ENCODE assay signal across 9 cellular contexts in genomic region chr1:116934586-116935207, GRCh38. TPM values are rescaled to one million over a fixed set of nuclear protein-coding genes. Genes with fewer than 3 reads are reported as not detected.
DNase-seq lines count a peak whose midpoint lies in the region; ATAC-seq, FAIRE-seq and TF ChIP-seq lines count a peak whose summit lies in the region.
"Had no signal": no experiment of that assay in that cellular context is flagged by ENCODE, and none has a peak within 500 bp of the region (broad histone marks: within the 10 kb centered on the region; RNA-seq: fewer than 3 reads in every experiment).

No MANE protein-coding gene starts in this region.

- no peaks in the 10 kb centered on the region for H3F3A ChIP-seq in DOHH2 (ENCODE audit: control insufficient read depth, insufficient read depth)

- no peak overlapping the region for H3K18ac ChIP-seq in mesendoderm (ENCODE audit: low read length)

- H2BK15ac ChIP-seq in mesendoderm (replicated peaks; ENCODE audit: low read depth): no peak overlapping the region

- H3K27me3 Mint-ChIP-seq in WTC11 (ENCODE audit: low read depth): no peaks in the 10 kb centered on the region

- FAIRE-seq in HTR-8/SVneo (lab: Jason Lieb, UNC): no peak

- no peak overlapping the region for H2AK5ac ChIP-seq in mesendoderm (ENCODE audit: low read length)

- H3K4me3 Mint-ChIP-seq in WTC11: no peak overlapping the region
- H3K4me3 Mint-ChIP-seq: activated B cell treated with CpG ODN at 0.5 μM for 24 hours had no signal

- H3K4me1 Mint-ChIP-seq in WTC11: peaks cover 31% of the 10 kb centered on the region
- H3K4me1 Mint-ChIP-seq: activated B cell treated with CpG ODN at 0.5 μM for 24 hours had no signal

- H3K36me3 ChIP-seq in DOHH2 (ENCODE audit: control insufficient read depth, low read length) (no peaks in the 10 kb centered on the region), mesendoderm (ENCODE audit: control insufficient read depth, insufficient read depth, low read length) (no peaks in the 10 kb centered on the region)

- H3K9me2 ChIP-seq in DOHH2 (replicated peaks; ENCODE audit: control insufficient read depth, low read length): no peaks in the 10 kb centered on the region

- no peak overlapping the region for H3K27ac ChIP-seq in DOHH2 (ENCODE audit: low read depth, low read length)
- H3K27ac ChIP-seq in mesendoderm (ENCODE audit: low read depth, low read length): no peak overlapping the region
- H3K27ac ChIP-seq: parathyroid adenoma had no signal

- no peaks in the 10 kb centered on the region for H4K20me1 ChIP-seq in DOHH2 (ENCODE audit: control insufficient read depth, insufficient read depth, low read depth, low read length)

- H3K27me3 ChIP-seq in DOHH2 (ENCODE audit: control insufficient read depth, low read length) (peaks cover 7% of the 10 kb centered on the region; the same call in 1 of the 2 replicates), mesendoderm (ENCODE audit: insufficient read depth, low read length, poor library complexity) (no peaks in the 10 kb centered on the region)

- peak overlapping the region; percentile 12 for H3K27ac Mint-ChIP-seq in WTC11
- H3K27ac Mint-ChIP-seq: activated B cell treated with CpG ODN at 0.5 μM for 24 hours had no signal

- POLR2A ChIA-PET in WTC11 (lab: Charles Lee): no interaction called here

- ATAC-seq in WTC11: no peak; the same call in 1 of the 2 replicates
- ATAC-seq in HG03460 (IDR thresholded peaks at IDR 0.05; ENCODE audit: unreplicated experiment): no peak

- no peak overlapping the region for H3K56ac ChIP-seq in mesendoderm (ENCODE audit: low read length)

- peaks cover 11% of the 10 kb centered on the region for H3K79me1 ChIP-seq in mesendoderm (ENCODE audit: low read length)

- H3K9me3 Mint-ChIP-seq in WTC11: no peaks in the 10 kb centered on the region
- H3K9me3 Mint-ChIP-seq: activated B cell treated with CpG ODN at 0.5 μM for 24 hours had no signal

- H3K36me3 Mint-ChIP-seq in WTC11: peaks cover 14% of the 10 kb centered on the region

- H4K8ac ChIP-seq in mesendoderm (ENCODE audit: low read depth, low read length): no peak overlapping the region

- intact Hi-C loops in lower leg skin (cut with DNase I; ENCODE audit: low total_unique reads): no loop called here

- no peak overlapping the region for H3K9ac ChIP-seq in mesendoderm (ENCODE audit: low read length)
- H3K9ac ChIP-seq: parathyroid adenoma had no signal

- no peaks in the 10 kb centered on the region for H3K4me1 ChIP-seq in DOHH2 (ENCODE audit: control insufficient read depth, low read length)
- H3K4me1 ChIP-seq in mesendoderm (ENCODE audit: control insufficient read depth, low read depth, low read length): no peaks in the 10 kb centered on the region
- H3K4me1 ChIP-seq: parathyroid adenoma had no signal

- H3K4me2 ChIP-seq in DOHH2 (ENCODE audit: low read length) (no peak overlapping the region), mesendoderm (ENCODE audit: low read length) (no peak overlapping the region)

- no peaks in the 10 kb centered on the region for H3K9me3 ChIP-seq in DOHH2 (ENCODE audit: control insufficient read depth, insufficient read depth, low read length)

- peak; percentile 58 for TF ChIP-seq CTCF in DOHH2 (IDR thresholded peaks at IDR 0.05; ENCODE audit: low read depth, low read length, poor library complexity, severe bottlenecking)
- peak; percentile 16 for TF ChIP-seq CTCF in HFF-Myc (IDR thresholded peaks at IDR 0.05; ENCODE audit: low read depth, low read length, missing control alignments)
- TF ChIP-seq CTCF in WTC11 (IDR thresholded peaks at IDR 0.05): 0 out of 2 replicates have a peak, but pooled peaks have one; percentile 23
- no peak for TF ChIP-seq CTCF in lower leg skin (IDR thresholded peaks at IDR 0.05)

- no peak overlapping the region for H2BK5ac ChIP-seq in mesendoderm (ENCODE audit: low read length)

- TF ChIP-seq POLR2A in lower leg skin (IDR thresholded peaks at IDR 0.05): no peak

- no peak overlapping the region for H3K4ac ChIP-seq in mesendoderm (ENCODE audit: low read depth, low read length)

- CTCF ChIA-PET in WTC11 (lab: Charles Lee): interaction anchor here (0.7 to 2.0 kb wide), 20 partner anchors 9 to 221 kb away, joined by 3 to 10 read pairs (median 4); partner anchors contain the start of genes PTGFRN and TTF2

- H3K4me3 ChIP-seq in DOHH2 (ENCODE audit: low read length): no peak overlapping the region
- no peak overlapping the region for H3K4me3 ChIP-seq in HFF-Myc (replicated peaks; ENCODE audit: low read depth, low read length)
- no peak overlapping the region for H3K4me3 ChIP-seq in mesendoderm (ENCODE audit: low read length)
- H3K4me3 ChIP-seq in lower leg skin (ENCODE audit: low read depth, poor library complexity, severe bottlenecking): no peak overlapping the region

- no peaks in the 10 kb centered on the region for H3K79me2 ChIP-seq in DOHH2 (ENCODE audit: control insufficient read depth, low read length)
- peaks cover 2% of the 10 kb centered on the region for H3K79me2 ChIP-seq in mesendoderm (ENCODE audit: control insufficient read depth, insufficient read depth, low read length)
- H3K79me2 ChIP-seq: parathyroid adenoma had no signal

- no peak overlapping the region for H2BK120ac ChIP-seq in mesendoderm (ENCODE audit: low read depth, low read length)

- H4K5ac ChIP-seq in mesendoderm (ENCODE audit: low read length): no peak overlapping the region

- DNase-seq in HFF-Myc (ENCODE audit: extremely low read depth, low read depth) (no peak), WTC11 (ENCODE audit: low spot score) (no peak), mesendoderm (peak; percentile 62), HTR-8/SVneo (ENCODE audit: insufficient read length, low spot score) (no peak), lower leg skin (ENCODE audit: low spot score in 2 of 2) (no peak)
- DNase-seq: activated B cell treated with CpG ODN at 0.5 μM for 24 hours had no signal

- WGBS in mesendoderm (ENCODE audit: extremely low coverage, insufficient coverage, low lambda C conversion rate): no CpG with 5 or more reads among the region's 3 CpGs
- WGBS in lower leg skin, 2 donors: 49 to 52% methylated on average over 3 of the region's 3 CpGs

- no peak overlapping the region for H3K23ac ChIP-seq in mesendoderm (ENCODE audit: low read length)

TF ChIP-seq in WTC11, 78 proteins besides CTCF, POLR2A, EP300 and RAD21:
- no peak for TF ChIP-seq ATF6 (CRISPR knock-in tag; IDR thresholded peaks at IDR 0.05)
- TF ChIP-seq SP1 (CRISPR knock-in tag; conservative IDR thresholded peaks at IDR 0.05): no peak
- TF ChIP-seq NR1H2 (CRISPR knock-in tag; IDR thresholded peaks at IDR 0.05): no peak
- no peak for TF ChIP-seq GABPB1 (CRISPR knock-in tag; IDR thresholded peaks at IDR 0.05)
- no peak for TF ChIP-seq ZNF219 (CRISPR knock-in tag; IDR thresholded peaks at IDR 0.05; ENCODE audit: borderline replicate concordance)
- TF ChIP-seq ZNF281 (CRISPR knock-in tag; IDR thresholded peaks at IDR 0.05): no peak
- no peak for TF ChIP-seq JUN (CRISPR knock-in tag; IDR thresholded peaks at IDR 0.05)
- no peak for TF ChIP-seq ZSCAN18 (CRISPR knock-in tag; IDR thresholded peaks at IDR 0.05)

RNA-seq across cellular contexts. Expression of gene PTGFRN, which starts 25.0 kb away (rescaled TPM):
- total RNA-seq in WTC11 (2021) (38.2 to 39.6 TPM (median 38.7 TPM) in 3 replicates), lower leg skin (10 to 100 TPM; 58.0 to 92.4 (median 84.5) TPM)
- polyA plus RNA-seq in mesendoderm (2013, experiment 1 of 2): 49.3 TPM
- 46.6 TPM for polyA plus RNA-seq in mesendoderm (2013, experiment 2 of 2)
- total RNA-seq: activated B cell treated with CpG ODN at 0.5 μM for 24 hours had no signal

Comparison
In these comparisons a context has a peak if more than half of its experiments do, and no peak if none do; other contexts are left out.
1. CTCF ChIP-seq: peak in DOHH2 (single experiment), HFF-Myc (single experiment) and WTC11 (single experiment); none in lower leg skin (0 of 3).